Comparison of ENCODE assay signal across 18 cellular contexts in genomic region chr15:100926971-100927756, GRCh38. TPM values are rescaled to one million over a fixed set of nuclear protein-coding genes. Genes with fewer than 3 reads are reported as not detected.
A peak's percentile ranks its signal among the peaks of the same experiment; 100 is the strongest.
DNase-seq lines count a peak whose midpoint lies in the region; ATAC-seq and TF ChIP-seq lines count a peak whose summit lies in the region.
"Had no signal": no experiment of that assay in that cellular context is flagged by ENCODE, and none has a peak within 500 bp of the region (broad histone marks: within the 10 kb centered on the region; RNA-seq: fewer than 3 reads in every experiment).

No MANE protein-coding gene starts in this region.

- H3K27ac Mint-ChIP-seq in IgD-negative memory B cell: peak overlapping the region; percentile 0 to 73 (median 66)
- H3K27ac Mint-ChIP-seq in osteocyte (ENCODE audit: unreplicated experiment): no peak overlapping the region
- H3K27ac Mint-ChIP-seq: activated CD4-positive, alpha-beta memory T cell treated with anti-CD3 and anti-CD28 coated beads, Interleukin-2, amount 10 ng/mL, durations not matched to agents 7 days and 5 days; activated naive CD8-positive, alpha-beta T cell treated with anti-CD3 and anti-CD28 coated beads, Interleukin-2, amount 50 U/mL, for 24 hours; activated T-helper 1 cell treated with anti-CD3 and anti-CD28 coated beads, Interleukin-12 subunit alpha, Interleukin-12 subunit beta, Interleukin-2, Interleukin-4 antibody, amounts not matched to agents 30 ng/mL and 10 ng/mL and 1 ng/mL, durations not matched to agents 14 hours and 24 hours and 36 hours had no signal

- H3K4me3 Mint-ChIP-seq in IgD-negative memory B cell (peak overlapping the region in 3 of 4 donors; percentile 25 to 59 (median 47)), osteocyte (ENCODE audit: unreplicated experiment) (no peak overlapping the region)
- H3K4me3 Mint-ChIP-seq: activated CD4-positive, alpha-beta memory T cell treated with anti-CD3 and anti-CD28 coated beads, Interleukin-2, amount 10 ng/mL, durations not matched to agents 7 days and 5 days; activated naive CD8-positive, alpha-beta T cell treated with anti-CD3 and anti-CD28 coated beads, Interleukin-2, amount 50 U/mL, for 24 hours; activated T-helper 1 cell treated with anti-CD3 and anti-CD28 coated beads, Interleukin-12 subunit alpha, Interleukin-12 subunit beta, Interleukin-2, Interleukin-4 antibody, amounts not matched to agents 30 ng/mL and 10 ng/mL and 1 ng/mL, durations not matched to agents 14 hours and 24 hours and 36 hours had no signal

- H3K4me1 Mint-ChIP-seq in IgD-negative memory B cell (peaks cover 52 to 63% (median 59%) of the 10 kb centered on the region in 3 donors), osteocyte (ENCODE audit: unreplicated experiment) (peaks cover under 1% of the 10 kb centered on the region)

- H3K27me3 Mint-ChIP-seq in IgD-negative memory B cell (no peaks in the 10 kb centered on the region), osteocyte (ENCODE audit: unreplicated experiment) (no peaks in the 10 kb centered on the region)

- ATAC-seq in GM18909 (IDR thresholded peaks at IDR 0.05; ENCODE audit: poor library complexity, unreplicated experiment): peak; percentile 58
- ATAC-seq in GM21786 (IDR thresholded peaks at IDR 0.05; ENCODE audit: unreplicated experiment): peak; percentile 41
- ATAC-seq: activated naive CD8-positive, alpha-beta T cell treated with anti-CD3 and anti-CD28 coated beads, Interleukin-2, amount 50 U/mL, for 24 hours; left cardiac atrium had no signal

- TF ChIP-seq CTCF in osteocyte (IDR thresholded peaks at IDR 0.05): no peak

- DNase-seq in osteocyte (ENCODE audit: extremely low spot score, unreplicated experiment) (peak; percentile 65), HK-2 (ENCODE audit: unreplicated experiment) (no peak), NCI-H1436 treated with DMSO at 0.1 percent for 48 hours (lab: John Stamatoyannopoulos, UW) (no peak), inferior parietal cortex (ENCODE audit: extremely low spot score) (no peak)
- DNase-seq: activated CD4-positive, alpha-beta memory T cell treated with anti-CD3 and anti-CD28 coated beads, Interleukin-2, amount 10 ng/mL, durations not matched to agents 7 days and 5 days; activated naive CD8-positive, alpha-beta T cell treated with anti-CD3 and anti-CD28 coated beads, Interleukin-2, amount 50 U/mL, for 24 hours; DMS79; left cardiac atrium; NCI-H146; NCI-H510A; OCI-M1; SK-N-SH; stimulated activated CD4-positive, alpha-beta T cell treated with anti-CD3 and anti-CD28 coated beads, Interleukin-4, amount 100 ng/mL, for 1 hour; transverse colon had no signal

- H3K9me3 Mint-ChIP-seq in IgD-negative memory B cell (no peaks in the 10 kb centered on the region), osteocyte (ENCODE audit: unreplicated experiment) (no peaks in the 10 kb centered on the region)
- H3K9me3 Mint-ChIP-seq: activated CD4-positive, alpha-beta memory T cell treated with anti-CD3 and anti-CD28 coated beads, Interleukin-2, amount 10 ng/mL, durations not matched to agents 7 days and 5 days; activated naive CD8-positive, alpha-beta T cell treated with anti-CD3 and anti-CD28 coated beads, Interleukin-2, amount 50 U/mL, for 24 hours; activated T-helper 1 cell treated with anti-CD3 and anti-CD28 coated beads, Interleukin-12 subunit alpha, Interleukin-12 subunit beta, Interleukin-2, Interleukin-4 antibody, amounts not matched to agents 30 ng/mL and 10 ng/mL and 1 ng/mL, durations not matched to agents 14 hours and 24 hours and 36 hours had no signal

- H3K36me3 Mint-ChIP-seq in IgD-negative memory B cell (peaks cover 2% of the 10 kb centered on the region), osteocyte (ENCODE audit: unreplicated experiment) (peaks cover 9% of the 10 kb centered on the region)

RNA-seq across cellular contexts. Expression of gene LRRK1, which starts 8.0 kb away (rescaled TPM):
- polyA plus RNA-seq in IgD-negative memory B cell: 13.2 TPM
- 10.8 and 16.3 TPM in 2 replicates for total RNA-seq in osteocyte

RNA-seq across cellular contexts. Expression of gene ALDH1A3, which starts 47.5 kb away (rescaled TPM):
- not detected for polyA plus RNA-seq in IgD-negative memory B cell
- 0.30 and 0.57 TPM in 2 replicates for total RNA-seq in osteocyte
- total RNA-seq: activated CD4-positive, alpha-beta memory T cell treated with anti-CD3 and anti-CD28 coated beads, Interleukin-2, amount 10 ng/mL, durations not matched to agents 7 days and 5 days; activated T-helper 1 cell treated with anti-CD3 and anti-CD28 coated beads, Interleukin-12 subunit alpha, Interleukin-12 subunit beta, Interleukin-2, Interleukin-4 antibody, amounts not matched to agents 30 ng/mL and 10 ng/mL and 1 ng/mL, durations not matched to agents 14 hours and 24 hours and 36 hours had no signal
